Comparison of ENCODE assay signal across 20 cellular contexts in the genomic region with DNA sequence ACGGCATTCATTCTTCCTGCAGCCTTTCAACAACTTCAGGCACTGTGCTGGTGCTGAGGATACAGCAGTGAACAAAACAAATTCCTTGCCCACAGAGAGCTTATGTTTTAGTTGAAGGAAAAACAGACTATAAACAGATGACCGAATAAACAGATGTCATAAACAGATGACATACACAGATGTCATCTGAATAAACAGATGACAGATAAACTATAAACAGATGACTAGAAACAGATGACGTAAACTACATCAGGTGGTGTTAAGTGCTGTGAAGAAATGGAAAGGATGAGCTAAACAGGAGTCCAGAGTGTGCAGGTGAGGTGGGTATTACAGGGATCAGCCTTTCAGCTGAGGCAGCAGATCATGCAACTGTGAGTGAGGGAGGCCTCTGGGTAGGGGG.
A peak's percentile ranks its signal among the peaks of the same experiment; 100 is the strongest.
DNase-seq lines count a peak whose midpoint lies in the region; ATAC-seq, FAIRE-seq and TF ChIP-seq lines count a peak whose summit lies in the region.
"Had no signal": no experiment of that assay in that cellular context is flagged by ENCODE, and none has a peak within 500 bp of the region (broad histone marks: within the 10 kb centered on the region; RNA-seq: fewer than 3 reads in every experiment).

No MANE protein-coding gene starts in this region.

- in situ Hi-C loops in HepG2 (cut with HindIII; ENCODE audit: extremely low pct_ligation_motif_present, low pct_unique_long_range_greater_than_20kb) = no loop called here

- ATAC-seq in HepG2 = no peak
- ATAC-seq in right lobe of liver = no peak
- ATAC-seq in GM21360 (IDR thresholded peaks at IDR 0.05; ENCODE audit: unreplicated experiment) = no peak
- ATAC-seq: A549, GM12878 had no signal

- H3K4ac ChIP-seq in mesenchymal stem cell (ENCODE audit: low read depth in 1 of 2, low read length in 2 of 2) = no peak overlapping the region

- H3K9me3 ChIP-seq in HepG2 (ENCODE audit: low read length) (no peaks in the 10 kb centered on the region), right lobe of liver (no peaks in the 10 kb centered on the region), mesenchymal stem cell (ENCODE audit: control insufficient read depth, low read length) (no peaks in the 10 kb centered on the region)
- H3K9me3 ChIP-seq: A549 had no signal

- H4K91ac ChIP-seq in mesenchymal stem cell (ENCODE audit: low read length) = no peak overlapping the region

- no peak overlapping the region for H2BK5ac ChIP-seq in mesenchymal stem cell (ENCODE audit: low read depth, low read length, poor library complexity, severe bottlenecking)

- TF ChIP-seq CTCF in HepG2 (CRISPR knock-in tag; IDR thresholded peaks at IDR 0.05) = no peak
- no peak for TF ChIP-seq CTCF in right lobe of liver (IDR thresholded peaks at IDR 0.05)

- CTCF ChIA-PET in HepG2 (lab: Yijun Ruan, JAX; ENCODE audit: low intra/inter-chr PET ratio, low total read pairs) = no interaction called here

- H3K9ac ChIP-seq in HepG2 (ENCODE audit: insufficient read depth, low read depth, low read length) = no peak overlapping the region
- no peak overlapping the region for H3K9ac ChIP-seq in mesenchymal stem cell (ENCODE audit: low read length)
- H3K9ac ChIP-seq: GM23248 had no signal

- H4K20me1 ChIP-seq in HepG2 (ENCODE audit: insufficient read depth, low read length) = no peaks in the 10 kb centered on the region

- no TSS peak for BruUV-seq in HepG2 (replicated peaks; lab: Mats Ljungman, UMichigan)

- H3K27ac ChIP-seq in HepG2 (ENCODE audit: extremely low read length, insufficient read depth, low read length) = no peak overlapping the region
- no peak overlapping the region for H3K27ac ChIP-seq in right lobe of liver
- no peak overlapping the region for H3K27ac ChIP-seq in mesenchymal stem cell (ENCODE audit: low read length, poor library complexity, severe bottlenecking)
- H3K27ac ChIP-seq: 22Rv1, A549, C4-2B, GM23248 had no signal

- H2AK5ac ChIP-seq in mesenchymal stem cell (ENCODE audit: low read length, severe bottlenecking) = no peak overlapping the region

- no peak overlapping the region for H2BK15ac ChIP-seq in mesenchymal stem cell (ENCODE audit: low read depth, poor library complexity, severe bottlenecking)

- H3K27me3 ChIP-seq in HepG2 (ENCODE audit: control insufficient read depth in 1 of 2, insufficient read depth in 2 of 2, low read length in 2 of 2) = no peaks in the 10 kb centered on the region
- no peaks in the 10 kb centered on the region for H3K27me3 ChIP-seq in right lobe of liver
- H3K27me3 ChIP-seq in mesenchymal stem cell (ENCODE audit: control insufficient read depth in 1 of 2, insufficient read depth in 1 of 2, low read length in 2 of 2) = no peaks in the 10 kb centered on the region

- H3K14ac ChIP-seq in mesenchymal stem cell (ENCODE audit: low read length in 2 of 2) = no peak overlapping the region

- TF ChIP-seq RAD21 in HepG2 (CRISPR knock-in tag; IDR thresholded peaks at IDR 0.05) = no peak

- POLR2A ChIA-PET in HepG2 (lab: Yijun Ruan, JAX) = no interaction called here

- TF ChIP-seq EP300 in HepG2 (IDR thresholded peaks at IDR 0.05; ENCODE audit: low read depth in 2 of 2, low read length in 2 of 2) (no peak), HepG2 (CRISPR knock-in tag; IDR thresholded peaks at IDR 0.05; ENCODE audit: borderline replicate concordance) (no peak)

- intact Hi-C loops in HepG2 (cut with micrococcal nuclease; ENCODE audit: unreplicated experiment) (no loop called here), right lobe of liver (cut with DNase I) (no loop called here)

- H3K4me2 ChIP-seq in HepG2 (ENCODE audit: low read depth, low read length) (no peak overlapping the region), mesenchymal stem cell (ENCODE audit: low read length, poor library complexity, severe bottlenecking) (no peak overlapping the region)
- H3K4me2 ChIP-seq: A549 had no signal

- no peak overlapping the region for H4K8ac ChIP-seq in mesenchymal stem cell (ENCODE audit: low read length)

- H2AFZ ChIP-seq in HepG2 (ENCODE audit: low read length) = no peak overlapping the region
- no peak overlapping the region for H2AFZ ChIP-seq in mesenchymal stem cell (ENCODE audit: low read depth, low read length)
- H2AFZ ChIP-seq: GM23248 had no signal

- H3K79me2 ChIP-seq in HepG2 (ENCODE audit: insufficient read depth, low read length) = no peaks in the 10 kb centered on the region

- no peaks in the 10 kb centered on the region for H3K79me1 ChIP-seq in mesenchymal stem cell (replicated peaks; ENCODE audit: low read length, poor library complexity, severe bottlenecking)

- H3K23ac ChIP-seq in mesenchymal stem cell (ENCODE audit: low read length in 2 of 2) = no peak overlapping the region

- H3K4me1 ChIP-seq in HepG2 (ENCODE audit: insufficient read depth, low read length) (no peaks in the 10 kb centered on the region), right lobe of liver (no peaks in the 10 kb centered on the region), mesenchymal stem cell (ENCODE audit: control insufficient read depth, insufficient read depth, low read depth, low read length) (peaks cover 4% of the 10 kb centered on the region)
- H3K4me1 ChIP-seq: A549 had no signal

- WGBS in HepG2 (ENCODE audit: low lambda C conversion rate) = 24% methylated on average over 3 of the region's 3 CpGs
- 57% methylated on average over 3 of the region's 3 CpGs for WGBS in right lobe of liver (ENCODE audit: insufficient coverage, low coverage, low lambda C conversion rate, missing lambda C conversion rate)
- WGBS in mesenchymal stem cell = 83% methylated on average over 2 of the region's 3 CpGs

- no peak overlapping the region for H3K4me3 ChIP-seq in HepG2 (replicated peaks in 1 of 3; ENCODE audit: insufficient read depth in 1 of 3, low read depth in 2 of 3, low read length in 3 of 3)
- H3K4me3 ChIP-seq in right lobe of liver = no peak overlapping the region
- H3K4me3 ChIP-seq in mesenchymal stem cell (ENCODE audit: insufficient read depth in 1 of 2, low read depth in 1 of 2, low read length in 2 of 2) = no peak overlapping the region
- H3K4me3 ChIP-seq: A549, GM12878, GM23248 had no signal

- no peaks in the 10 kb centered on the region for H3K36me3 ChIP-seq in HepG2 (replicated peaks in 1 of 2; ENCODE audit: control insufficient read depth in 1 of 2, insufficient read depth in 2 of 2, low read length in 2 of 2)
- no peaks in the 10 kb centered on the region for H3K36me3 ChIP-seq in right lobe of liver
- no peaks in the 10 kb centered on the region for H3K36me3 ChIP-seq in mesenchymal stem cell (ENCODE audit: control insufficient read depth in 1 of 2, insufficient read depth in 2 of 2, low read depth in 1 of 2, low read length in 2 of 2)

- TF ChIP-seq POLR2A in HepG2 (IDR thresholded peaks at IDR 0.05; ENCODE audit: insufficient read depth in 1 of 2, low read depth in 2 of 2, low read length in 2 of 2) (no peak), right lobe of liver (IDR thresholded peaks at IDR 0.05) (no peak)

- no peak overlapping the region for H3K18ac ChIP-seq in mesenchymal stem cell (ENCODE audit: low read depth in 1 of 2, low read length in 2 of 2)

- H2BK120ac ChIP-seq in mesenchymal stem cell (ENCODE audit: low read depth, low read length) = no peak overlapping the region

- peak; percentile 68 for DNase-seq in DMS53 (lab: John Stamatoyannopoulos, UW)
- DNase-seq in DMS53 treated with DMSO at 0.1 percent for 48 hours (lab: John Stamatoyannopoulos, UW; ENCODE audit: unreplicated experiment) = no peak
- DNase-seq in HepG2 (ENCODE audit: low spot score) = no peak
- no peak for DNase-seq in right lobe of liver
- peak; percentile 23 for DNase-seq in mesenchymal stem cell
- no peak for DNase-seq in H4 (ENCODE audit: low spot score)
- DNase-seq: AML-193; CD4-positive, alpha-beta T cell; DMS153; DND-41; EL; GM23248; H9 had no signal

- H2BK12ac ChIP-seq in mesenchymal stem cell (ENCODE audit: low read length in 2 of 2) = no peak overlapping the region

- no peak for FAIRE-seq in HepG2 (lab: Jason Lieb, UNC)
- FAIRE-seq: A549, GM12878, GM19239, HTR-8/SVneo had no signal

TF ChIP-seq in HepG2, 621 proteins besides CTCF, POLR2A, EP300 and RAD21:
- TF ChIP-seq ZNF331 (CRISPR knock-in tag; IDR thresholded peaks at IDR 0.05) (no peak), CREB1 (IDR thresholded peaks at IDR 0.05) (peak; percentile 62), CREB1 (CRISPR knock-in tag; IDR thresholded peaks at IDR 0.05) (no peak), BRD4 (CRISPR knock-in tag; IDR thresholded peaks at IDR 0.05) (no peak), ATF7 (IDR thresholded peaks at IDR 0.05) (0 out of 2 replicates have a peak, but pooled peaks have one; percentile 24), ATF7 (CRISPR knock-in tag; IDR thresholded peaks at IDR 0.05) (no peak), ETV6 (CRISPR knock-in tag; conservative IDR thresholded peaks at IDR 0.05) (no peak), KAT7 (CRISPR knock-in tag; IDR thresholded peaks at IDR 0.05; ENCODE audit: borderline replicate concordance) (no peak)

Comparison
In these comparisons a context has a peak if more than half of its experiments do, and no peak if none do; other contexts are left out.
1. DNase-seq: peak in DMS53 (single experiment) and mesenchymal stem cell (single experiment); none in DMS53 treated with DMSO at 0.1 percent for 48 hours (single experiment), HepG2 (single experiment), right lobe of liver (0 of 3) and H4 (single experiment).